In the genomic region with DNA sequence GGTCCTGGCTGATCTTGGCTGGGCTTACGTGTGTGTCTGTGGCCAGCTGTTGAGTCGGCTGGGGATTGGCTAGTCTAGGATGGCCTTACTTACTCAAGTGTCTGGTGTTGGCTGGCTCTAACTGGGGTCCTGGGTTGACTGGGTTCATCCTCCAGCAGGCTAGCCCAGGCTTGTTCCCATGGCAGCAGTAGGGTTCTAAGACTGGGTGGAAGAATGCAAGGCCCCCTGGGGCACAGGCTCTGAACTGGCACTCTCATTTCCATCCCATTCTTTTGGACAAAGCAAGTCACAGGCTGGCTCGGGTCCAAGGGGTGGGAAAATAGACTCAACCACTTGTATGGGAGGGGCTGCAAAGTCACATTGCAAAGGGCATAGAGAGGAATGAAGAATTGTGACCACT, we compare ENCODE assay signal across 2 cellular contexts.
TF ChIP-seq lines count a peak whose summit lies in the region.

No MANE protein-coding gene starts in this region.

TF ChIP-seq in HEK293, 187 proteins besides CTCF, POLR2A, EP300 and RAD21:
- TF ChIP-seq, protein P1, sequence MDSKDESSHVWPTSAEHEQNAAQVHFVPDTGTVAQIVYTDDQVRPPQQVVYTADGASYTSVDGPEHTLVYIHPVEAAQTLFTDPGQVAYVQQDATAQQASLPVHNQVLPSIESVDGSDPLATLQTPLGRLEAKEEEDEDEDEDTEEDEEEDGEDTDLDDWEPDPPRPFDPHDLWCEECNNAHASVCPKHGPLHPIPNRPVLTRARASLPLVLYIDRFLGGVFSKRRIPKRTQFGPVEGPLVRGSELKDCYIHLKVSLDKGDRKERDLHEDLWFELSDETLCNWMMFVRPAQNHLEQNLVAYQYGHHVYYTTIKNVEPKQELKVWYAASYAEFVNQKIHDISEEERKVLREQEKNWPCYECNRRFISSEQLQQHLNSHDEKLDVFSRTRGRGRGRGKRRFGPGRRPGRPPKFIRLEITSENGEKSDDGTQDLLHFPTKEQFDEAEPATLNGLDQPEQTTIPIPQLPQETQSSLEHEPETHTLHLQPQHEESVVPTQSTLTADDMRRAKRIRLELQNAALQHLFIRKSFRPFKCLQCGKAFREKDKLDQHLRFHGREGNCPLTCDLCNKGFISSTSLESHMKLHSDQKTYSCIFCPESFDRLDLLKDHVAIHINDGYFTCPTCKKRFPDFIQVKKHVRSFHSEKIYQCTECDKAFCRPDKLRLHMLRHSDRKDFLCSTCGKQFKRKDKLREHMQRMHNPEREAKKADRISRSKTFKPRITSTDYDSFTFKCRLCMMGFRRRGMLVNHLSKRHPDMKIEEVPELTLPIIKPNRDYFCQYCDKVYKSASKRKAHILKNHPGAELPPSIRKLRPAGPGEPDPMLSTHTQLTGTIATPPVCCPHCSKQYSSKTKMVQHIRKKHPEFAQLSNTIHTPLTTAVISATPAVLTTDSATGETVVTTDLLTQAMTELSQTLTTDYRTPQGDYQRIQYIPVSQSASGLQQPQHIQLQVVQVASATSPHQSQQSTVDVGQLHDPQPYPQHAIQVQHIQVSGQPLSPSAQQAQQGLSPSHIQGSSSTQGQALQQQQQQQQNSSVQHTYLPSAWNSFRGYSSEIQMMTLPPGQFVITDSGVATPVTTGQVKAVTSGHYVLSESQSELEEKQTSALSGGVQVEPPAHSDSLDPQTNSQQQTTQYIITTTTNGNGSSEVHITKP (tag by site-specific recombination; IDR thresholded peaks at IDR 0.05) = 0 out of 2 replicates have a peak, but pooled peaks have one; percentile 19
- TF ChIP-seq ZFHX2 (tag by site-specific recombination; conservative IDR thresholded peaks at IDR 0.05) (no peak), ZNF426 (tag by site-specific recombination; IDR thresholded peaks at IDR 0.05) (no peak), ZNF292 (tag by site-specific recombination; IDR thresholded peaks at IDR 0.05; ENCODE audit: borderline replicate concordance, low read depth) (no peak), ZBTB21 (tag by site-specific recombination; IDR thresholded peaks at IDR 0.05) (no peak), ZNF175 (tag by site-specific recombination; IDR thresholded peaks at IDR 0.05) (no peak), ZFP37 (tag by site-specific recombination; IDR thresholded peaks at IDR 0.05) (no peak)

TF ChIP-seq in HepG2, 621 proteins besides CTCF, POLR2A, EP300 and RAD21:
- no peak for TF ChIP-seq PAXIP1 (CRISPR knock-in tag; conservative IDR thresholded peaks at IDR 0.05)
- TF ChIP-seq, protein P2, sequence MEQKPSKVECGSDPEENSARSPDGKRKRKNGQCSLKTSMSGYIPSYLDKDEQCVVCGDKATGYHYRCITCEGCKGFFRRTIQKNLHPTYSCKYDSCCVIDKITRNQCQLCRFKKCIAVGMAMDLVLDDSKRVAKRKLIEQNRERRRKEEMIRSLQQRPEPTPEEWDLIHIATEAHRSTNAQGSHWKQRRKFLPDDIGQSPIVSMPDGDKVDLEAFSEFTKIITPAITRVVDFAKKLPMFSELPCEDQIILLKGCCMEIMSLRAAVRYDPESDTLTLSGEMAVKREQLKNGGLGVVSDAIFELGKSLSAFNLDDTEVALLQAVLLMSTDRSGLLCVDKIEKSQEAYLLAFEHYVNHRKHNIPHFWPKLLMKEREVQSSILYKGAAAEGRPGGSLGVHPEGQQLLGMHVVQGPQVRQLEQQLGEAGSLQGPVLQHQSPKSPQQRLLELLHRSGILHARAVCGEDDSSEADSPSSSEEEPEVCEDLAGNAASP (CRISPR knock-in tag; IDR thresholded peaks at IDR 0.05; ENCODE audit: borderline replicate concordance) = no peak
- TF ChIP-seq, protein P3, sequence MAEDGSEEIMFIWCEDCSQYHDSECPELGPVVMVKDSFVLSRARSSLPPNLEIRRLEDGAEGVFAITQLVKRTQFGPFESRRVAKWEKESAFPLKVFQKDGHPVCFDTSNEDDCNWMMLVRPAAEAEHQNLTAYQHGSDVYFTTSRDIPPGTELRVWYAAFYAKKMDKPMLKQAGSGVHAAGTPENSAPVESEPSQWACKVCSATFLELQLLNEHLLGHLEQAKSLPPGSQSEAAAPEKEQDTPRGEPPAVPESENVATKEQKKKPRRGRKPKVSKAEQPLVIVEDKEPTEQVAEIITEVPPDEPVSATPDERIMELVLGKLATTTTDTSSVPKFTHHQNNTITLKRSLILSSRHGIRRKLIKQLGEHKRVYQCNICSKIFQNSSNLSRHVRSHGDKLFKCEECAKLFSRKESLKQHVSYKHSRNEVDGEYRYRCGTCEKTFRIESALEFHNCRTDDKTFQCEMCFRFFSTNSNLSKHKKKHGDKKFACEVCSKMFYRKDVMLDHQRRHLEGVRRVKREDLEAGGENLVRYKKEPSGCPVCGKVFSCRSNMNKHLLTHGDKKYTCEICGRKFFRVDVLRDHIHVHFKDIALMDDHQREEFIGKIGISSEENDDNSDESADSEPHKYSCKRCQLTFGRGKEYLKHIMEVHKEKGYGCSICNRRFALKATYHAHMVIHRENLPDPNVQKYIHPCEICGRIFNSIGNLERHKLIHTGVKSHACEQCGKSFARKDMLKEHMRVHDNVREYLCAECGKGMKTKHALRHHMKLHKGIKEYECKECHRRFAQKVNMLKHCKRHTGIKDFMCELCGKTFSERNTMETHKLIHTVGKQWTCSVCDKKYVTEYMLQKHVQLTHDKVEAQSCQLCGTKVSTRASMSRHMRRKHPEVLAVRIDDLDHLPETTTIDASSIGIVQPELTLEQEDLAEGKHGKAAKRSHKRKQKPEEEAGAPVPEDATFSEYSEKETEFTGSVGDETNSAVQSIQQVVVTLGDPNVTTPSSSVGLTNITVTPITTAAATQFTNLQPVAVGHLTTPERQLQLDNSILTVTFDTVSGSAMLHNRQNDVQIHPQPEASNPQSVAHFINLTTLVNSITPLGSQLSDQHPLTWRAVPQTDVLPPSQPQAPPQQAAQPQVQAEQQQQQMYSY (CRISPR knock-in tag; IDR thresholded peaks at IDR 0.05) = no peak
- no peak for TF ChIP-seq UBTF (CRISPR knock-in tag; IDR thresholded peaks at IDR 0.05)
- no peak for TF ChIP-seq ARNT2 (CRISPR knock-in tag; IDR thresholded peaks at IDR 0.05; ENCODE audit: low read depth)
- TF ChIP-seq, protein P4, sequence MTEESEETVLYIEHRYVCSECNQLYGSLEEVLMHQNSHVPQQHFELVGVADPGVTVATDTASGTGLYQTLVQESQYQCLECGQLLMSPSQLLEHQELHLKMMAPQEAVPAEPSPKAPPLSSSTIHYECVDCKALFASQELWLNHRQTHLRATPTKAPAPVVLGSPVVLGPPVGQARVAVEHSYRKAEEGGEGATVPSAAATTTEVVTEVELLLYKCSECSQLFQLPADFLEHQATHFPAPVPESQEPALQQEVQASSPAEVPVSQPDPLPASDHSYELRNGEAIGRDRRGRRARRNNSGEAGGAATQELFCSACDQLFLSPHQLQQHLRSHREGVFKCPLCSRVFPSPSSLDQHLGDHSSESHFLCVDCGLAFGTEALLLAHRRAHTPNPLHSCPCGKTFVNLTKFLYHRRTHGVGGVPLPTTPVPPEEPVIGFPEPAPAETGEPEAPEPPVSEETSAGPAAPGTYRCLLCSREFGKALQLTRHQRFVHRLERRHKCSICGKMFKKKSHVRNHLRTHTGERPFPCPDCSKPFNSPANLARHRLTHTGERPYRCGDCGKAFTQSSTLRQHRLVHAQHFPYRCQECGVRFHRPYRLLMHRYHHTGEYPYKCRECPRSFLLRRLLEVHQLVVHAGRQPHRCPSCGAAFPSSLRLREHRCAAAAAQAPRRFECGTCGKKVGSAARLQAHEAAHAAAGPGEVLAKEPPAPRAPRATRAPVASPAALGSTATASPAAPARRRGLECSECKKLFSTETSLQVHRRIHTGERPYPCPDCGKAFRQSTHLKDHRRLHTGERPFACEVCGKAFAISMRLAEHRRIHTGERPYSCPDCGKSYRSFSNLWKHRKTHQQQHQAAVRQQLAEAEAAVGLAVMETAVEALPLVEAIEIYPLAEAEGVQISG (CRISPR knock-in tag; IDR thresholded peaks at IDR 0.05) = no peak
- no peak for TF ChIP-seq ZNF44 (CRISPR knock-in tag; IDR thresholded peaks at IDR 0.05)
- no peak for TF ChIP-seq ZNF619 (CRISPR knock-in tag; IDR thresholded peaks at IDR 0.05)
- TF ChIP-seq ZNF34 (CRISPR knock-in tag; IDR thresholded peaks at IDR 0.05; ENCODE audit: borderline replicate concordance) = no peak
- TF ChIP-seq, protein P5, sequence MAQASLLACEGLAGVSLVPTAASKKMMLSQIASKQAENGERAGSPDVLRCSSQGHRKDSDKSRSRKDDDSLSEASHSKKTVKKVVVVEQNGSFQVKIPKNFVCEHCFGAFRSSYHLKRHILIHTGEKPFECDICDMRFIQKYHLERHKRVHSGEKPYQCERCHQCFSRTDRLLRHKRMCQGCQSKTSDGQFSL (CRISPR knock-in tag; IDR thresholded peaks at IDR 0.05) = no peak
- no peak for TF ChIP-seq STAG1 (CRISPR knock-in tag; IDR thresholded peaks at IDR 0.05)
- no peak for TF ChIP-seq ZBTB43 (CRISPR knock-in tag; conservative IDR thresholded peaks at IDR 0.05)
- no peak for TF ChIP-seq ATF3 (CRISPR knock-in tag; IDR thresholded peaks at IDR 0.05)
- TF ChIP-seq ZBTB21 (CRISPR knock-in tag; IDR thresholded peaks at IDR 0.05) = no peak
- TF ChIP-seq HBP1 (CRISPR knock-in tag; IDR thresholded peaks at IDR 0.05; ENCODE audit: low read depth) = no peak
